ENCODE assay signal across 17 cellular contexts in the genomic region with DNA sequence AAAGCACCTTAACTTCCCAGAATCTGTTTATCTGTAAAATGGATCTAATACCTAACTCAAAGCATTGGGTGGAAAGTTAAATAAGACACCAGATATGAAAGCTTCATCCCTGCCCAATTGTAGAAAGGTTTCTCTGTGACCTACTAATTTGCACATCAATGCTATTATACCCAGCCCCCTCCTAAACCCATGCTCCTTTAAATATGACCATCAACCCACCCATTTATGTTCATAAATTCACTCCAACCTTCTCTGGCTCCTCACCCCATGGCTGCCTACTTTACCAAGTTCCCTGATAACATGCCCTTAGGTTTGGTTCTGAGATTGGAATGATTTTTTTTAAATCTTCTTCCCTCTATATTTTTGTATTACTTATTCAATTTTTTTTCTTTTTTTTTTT. TPM values are rescaled to one million over a fixed set of nuclear protein-coding genes. Genes with fewer than 3 reads are reported as not detected.
A peak's percentile ranks its signal among the peaks of the same experiment; 100 is the strongest.
DNase-seq lines count a peak whose midpoint lies in the region; ATAC-seq, FAIRE-seq and TF ChIP-seq lines count a peak whose summit lies in the region.
"Had no signal": no experiment of that assay in that cellular context is flagged by ENCODE, and none has a peak within 500 bp of the region (broad histone marks: within the 10 kb centered on the region; RNA-seq: fewer than 3 reads in every experiment).

No MANE protein-coding gene starts in this region.

- intact Hi-C loops in HepG2 (cut with micrococcal nuclease; ENCODE audit: unreplicated experiment) (no loop called here), right lobe of liver (cut with DNase I) (no loop called here), OCI-LY7 (cut with micrococcal nuclease; ENCODE audit: unreplicated experiment) (no loop called here), K562 (cut with micrococcal nuclease) (loop anchor here (5.0 kb wide), 1 partner anchor 34 kb away; no protein-coding TSS in a partner anchor), colonic mucosa (cut with DNase I) (loop anchor here (5.0 kb wide), 1 partner anchor 41 kb away; a partner anchor contains a TSS)

- no peak for DNase-seq in HepG2 (ENCODE audit: low spot score)
- no peak for DNase-seq in right lobe of liver
- no peak for DNase-seq in OCI-LY7 (ENCODE audit: low spot score)
- no peak for DNase-seq in K562 (ENCODE audit: extremely low read depth in 1 of 4, low spot score in 3 of 4)
- no peak for DNase-seq in type B pancreatic cell (ENCODE audit: extremely low spot score, unreplicated experiment)
- DNase-seq in NCI-H2029 treated with DMSO at 0.1 percent for 48 hours (lab: John Stamatoyannopoulos, UW), result no peak
- DNase-seq in NCI-H1417 (lab: John Stamatoyannopoulos, UW), result no peak
- no peak for DNase-seq in colonic mucosa
- DNase-seq: AML-193; DMS 273 treated with DMSO at 0.1 percent for 48 hours; GOT3; left ventricle myocardium superior; NCI-H1092; small intestine; stimulated activated CD4-positive, alpha-beta T cell treated with anti-CD3 and anti-CD28 coated beads, Interleukin-4, amount 100 ng/mL, for 24 hours had no signal

- H2AFZ ChIP-seq in HepG2 (ENCODE audit: low read length) (no peak overlapping the region), OCI-LY7 (ENCODE audit: low read length) (no peak overlapping the region), K562 (ENCODE audit: low read depth, low read length) (no peak overlapping the region)

- BruUV-seq in HepG2 (replicated peaks; lab: Mats Ljungman, UMichigan) (no TSS peak), OCI-LY7 (replicated peaks; lab: Mats Ljungman, UMichigan) (no TSS peak), K562 (replicated peaks; lab: Mats Ljungman, UMichigan) (no TSS peak)

- POLR2A ChIA-PET in HepG2 (lab: Yijun Ruan, JAX) (no interaction called here), OCI-LY7 (lab: Charles Lee) (interaction anchor here (0.5 to 1.3 kb wide), 3 partner anchors 15 to 28 kb away, joined by 3 to 4 read pairs (median 4); no protein-coding TSS in a partner anchor), K562 (lab: Yijun Ruan, JAX) (interaction anchor here (0.7 to 1.1 kb wide), 4 partner anchors 10 to 206 kb away, joined by 3 to 4 read pairs (median 4); no protein-coding TSS in a partner anchor)

- H3K4me1 Mint-ChIP-seq in type B pancreatic cell (ENCODE audit: unreplicated experiment), result peaks cover 26% of the 10 kb centered on the region

- TF ChIP-seq EP300 in HepG2 (IDR thresholded peaks at IDR 0.05; ENCODE audit: low read depth in 2 of 2, low read length in 2 of 2) (no peak), HepG2 (CRISPR knock-in tag; IDR thresholded peaks at IDR 0.05; ENCODE audit: borderline replicate concordance) (no peak), K562 (IDR thresholded peaks at IDR 0.05; ENCODE audit: low read length) (no peak)

- H3K36me3 Mint-ChIP-seq in type B pancreatic cell, result peaks cover 5% of the 10 kb centered on the region

- peaks cover 3% of the 10 kb centered on the region; the same call in 1 of the 2 replicates for H4K20me1 ChIP-seq in HepG2 (ENCODE audit: insufficient read depth, low read length)
- H4K20me1 ChIP-seq in OCI-LY7 (ENCODE audit: insufficient read depth, low read length), result no peaks in the 10 kb centered on the region
- H4K20me1 ChIP-seq in K562 (replicated peaks; ENCODE audit: control insufficient read depth, insufficient read depth, low read length), result 0 out of 2 replicates have a peak, but pooled peaks cover 3% of the 10 kb centered on the region

- H3K79me2 ChIP-seq in HepG2 (ENCODE audit: insufficient read depth, low read length) (peaks cover 71% of the 10 kb centered on the region), OCI-LY7 (ENCODE audit: insufficient read depth, low read depth, low read length) (peaks cover 52% of the 10 kb centered on the region), K562 (ENCODE audit: control insufficient read depth, insufficient read depth, low read length) (peaks cover 85% of the 10 kb centered on the region)

- FAIRE-seq in HepG2 (lab: Jason Lieb, UNC), result no peak
- no peak for FAIRE-seq in K562 (lab: Jason Lieb, UNC)
- FAIRE-seq: small intestine, TTC549 had no signal

- CTCF ChIA-PET in HepG2 (lab: Yijun Ruan, JAX; ENCODE audit: low intra/inter-chr PET ratio, low total read pairs) (no interaction called here), OCI-LY7 (lab: Charles Lee; ENCODE audit: unreplicated experiment) (interaction anchor here (0.9 kb wide), 1 partner anchor 10 kb away, joined by 3 read pairs; no protein-coding TSS in a partner anchor), K562 (lab: Yijun Ruan, JAX; ENCODE audit: low intra/inter-chr PET ratio) (no interaction called here)

- H3K4me2 ChIP-seq in HepG2 (ENCODE audit: low read depth, low read length), result peak overlapping the region; percentile 20; the same call in 1 of the 2 replicates
- peak overlapping the region; percentile 28 for H3K4me2 ChIP-seq in OCI-LY7 (ENCODE audit: low read length)
- peak overlapping the region; percentile 31; the same call in 1 of the 2 replicates for H3K4me2 ChIP-seq in K562 (ENCODE audit: insufficient read depth, low read length)

- H3K9ac ChIP-seq in HepG2 (ENCODE audit: insufficient read depth, low read depth, low read length) (no peak overlapping the region), K562 (ENCODE audit: insufficient read depth in 1 of 2, low read depth in 2 of 2, low read length in 2 of 2) (no peak overlapping the region), colonic mucosa (ENCODE audit: low read depth in 2 of 2, low read length in 2 of 2) (no peak overlapping the region)

- H3K9me3 Mint-ChIP-seq in type B pancreatic cell, result no peaks in the 10 kb centered on the region

- in situ Hi-C loops in HepG2 (cut with HindIII; ENCODE audit: extremely low pct_ligation_motif_present, low pct_unique_long_range_greater_than_20kb) (no loop called here), K562 (cut with MboI) (no loop called here)

- no peaks in the 10 kb centered on the region for H3K27me3 Mint-ChIP-seq in type B pancreatic cell

- H3K27ac Mint-ChIP-seq in type B pancreatic cell, result no peak overlapping the region

- no peak overlapping the region for H3K27ac ChIP-seq in HepG2 (ENCODE audit: extremely low read length, insufficient read depth, low read length)
- no peak overlapping the region for H3K27ac ChIP-seq in right lobe of liver
- no peak overlapping the region for H3K27ac ChIP-seq in OCI-LY7 (ENCODE audit: low read depth, low read length, poor library complexity, severe bottlenecking)
- H3K27ac ChIP-seq in K562 (ENCODE audit: extremely low read depth, low read depth, low read length), result no peak overlapping the region
- no peak overlapping the region for H3K27ac ChIP-seq in colonic mucosa
- H3K27ac ChIP-seq: gastroesophageal sphincter had no signal

- no peak for TF ChIP-seq RAD21 in HepG2 (CRISPR knock-in tag; IDR thresholded peaks at IDR 0.05)
- no peak for TF ChIP-seq RAD21 in K562 (CRISPR knock-in tag; conservative IDR thresholded peaks at IDR 0.05 in 1 of 2, IDR thresholded peaks at IDR 0.05 in 1 of 2)

- TF ChIP-seq POLR2A in HepG2 (IDR thresholded peaks at IDR 0.05; ENCODE audit: insufficient read depth in 1 of 2, low read depth in 2 of 2, low read length in 2 of 2) (no peak), right lobe of liver (IDR thresholded peaks at IDR 0.05) (no peak), K562 (conservative IDR thresholded peaks at IDR 0.05) (no peak)

- H3K9me3 ChIP-seq in HepG2 (ENCODE audit: low read length) (no peaks in the 10 kb centered on the region), right lobe of liver (no peaks in the 10 kb centered on the region), OCI-LY7 (ENCODE audit: low read length) (no peaks in the 10 kb centered on the region), K562 (replicated peaks; ENCODE audit: control insufficient read depth, insufficient read depth, low read depth, low read length) (no peaks in the 10 kb centered on the region), colonic mucosa (no peaks in the 10 kb centered on the region)
- H3K9me3 ChIP-seq: gastroesophageal sphincter had no signal

- ATAC-seq in HepG2 (no peak), right lobe of liver (no peak), K562 (no peak)
- ATAC-seq: gastroesophageal sphincter, left ventricle myocardium superior had no signal

- H3K4me1 ChIP-seq in HepG2 (ENCODE audit: insufficient read depth, low read length) (peaks cover 62% of the 10 kb centered on the region), right lobe of liver (peaks cover 0 to 27% (median 4%) of the 10 kb centered on the region in 4 donors), OCI-LY7 (ENCODE audit: insufficient read depth, low read length, poor library complexity, severe bottlenecking) (peaks cover 20% of the 10 kb centered on the region), K562 (replicated peaks in 1 of 2; ENCODE audit: control insufficient read depth in 2 of 2, insufficient read depth in 2 of 2, low read length in 2 of 2) (peaks cover 15 to 25% of the 10 kb centered on the region in 2 experiments; a peak in 4 of 5 replicates), colonic mucosa (peaks cover 16% of the 10 kb centered on the region)

- peak overlapping the region; percentile 57 for H3K4me3 Mint-ChIP-seq in type B pancreatic cell

- no peaks in the 10 kb centered on the region for H3K9me2 ChIP-seq in OCI-LY7 (ENCODE audit: insufficient read depth, low read length)

- H3K36me3 ChIP-seq in HepG2 (replicated peaks in 1 of 2; ENCODE audit: control insufficient read depth in 1 of 2, insufficient read depth in 2 of 2, low read length in 2 of 2) (peaks cover 5 to 35% of the 10 kb centered on the region in 2 experiments; a peak in 4 of 5 replicates), right lobe of liver (peaks cover 0 to 4% (median 1%) of the 10 kb centered on the region in 4 donors), OCI-LY7 (ENCODE audit: insufficient read depth, low read length) (peaks cover 54% of the 10 kb centered on the region), K562 (ENCODE audit: control insufficient read depth, insufficient read depth, low read length) (peaks cover 56% of the 10 kb centered on the region), colonic mucosa (no peaks in the 10 kb centered on the region)

- no peak overlapping the region for H3K4me3 ChIP-seq in HepG2 (replicated peaks in 1 of 3; ENCODE audit: insufficient read depth in 1 of 3, low read depth in 2 of 3, low read length in 3 of 3)
- H3K4me3 ChIP-seq in right lobe of liver, result no peak overlapping the region
- no peak overlapping the region for H3K4me3 ChIP-seq in OCI-LY7 (ENCODE audit: low read depth, low read length, poor library complexity, severe bottlenecking)
- H3K4me3 ChIP-seq in K562, result no peak overlapping the region
- H3K4me3 ChIP-seq in colonic mucosa, result no peak overlapping the region

- no peaks in the 10 kb centered on the region for H3K9me1 ChIP-seq in K562 (ENCODE audit: control insufficient read depth, insufficient read depth, low read length)

- H3K27me3 ChIP-seq in HepG2 (ENCODE audit: control insufficient read depth in 1 of 2, insufficient read depth in 2 of 2, low read length in 2 of 2), result no peaks in the 10 kb centered on the region; a peak in 1 of 5 replicates
- no peaks in the 10 kb centered on the region for H3K27me3 ChIP-seq in right lobe of liver
- H3K27me3 ChIP-seq in K562 (ENCODE audit: control insufficient read depth in 2 of 2, insufficient read depth in 2 of 2, low read length in 2 of 2), result no peaks in the 10 kb centered on the region; a peak in 1 of 5 replicates
- no peaks in the 10 kb centered on the region for H3K27me3 ChIP-seq in colonic mucosa
- H3K27me3 ChIP-seq: gastroesophageal sphincter had no signal

- no peak for TF ChIP-seq CTCF in HepG2 (CRISPR knock-in tag; IDR thresholded peaks at IDR 0.05)
- no peak for TF ChIP-seq CTCF in right lobe of liver (IDR thresholded peaks at IDR 0.05)
- no peak for TF ChIP-seq CTCF in OCI-LY7 (conservative IDR thresholded peaks at IDR 0.05; ENCODE audit: low read length)
- no peak for TF ChIP-seq CTCF in K562 (IDR thresholded peaks at IDR 0.05 in 2 of 3, conservative IDR thresholded peaks at IDR 0.05 in 1 of 3; ENCODE audit: insufficient read depth in 2 of 3, low read depth in 1 of 3, low read length in 3 of 3)
- no peak for TF ChIP-seq CTCF in type B pancreatic cell (conservative IDR thresholded peaks at IDR 0.05)
- no peak for TF ChIP-seq CTCF in colonic mucosa (IDR thresholded peaks at IDR 0.05)

RNA-seq across cellular contexts. Expression of a gene that starts 1.9 kb away (rescaled TPM):
- total RNA-seq in HepG2 (2016; rRNA removed; fragmentation: Illumina TruSeq; extraction: Trizol) (94.2 and 132 TPM in 2 replicates), right lobe of liver (1 to 10 TPM; 2.6 to 8.9 (median 5.2) TPM), OCI-LY7 (2022) (55.0 and 58.5 TPM in 2 replicates), K562 (2014; rRNA removed) (121 and 133 TPM in 2 replicates), K562 (2014; rRNA removed; fragmentation: Illumina TruSeq; extraction: Trizol) (154 and 156 TPM in 2 replicates), K562 (2015; rRNA removed; fragmentation: Illumina TruSeq; extraction: Trizol) (165 and 172 TPM in 2 replicates), K562 (2021) (72.9 and 73.4 TPM in 2 replicates), type B pancreatic cell (ENCODE audit: low replicate concordance) (12.4 and 18.6 TPM in 2 replicates), colonic mucosa (10 to 100 TPM in 1 of 2 donors, 1 to 10 TPM in 1; 6.7 to 16.7 TPM)
- 28.5 and 31.5 TPM in 2 replicates for total RNA-seq in HepG2 (2016; cell fraction: cytosol; rRNA removed; fragmentation: Illumina TruSeq; extraction: Trizol; ENCODE audit: low read depth)
- 97.0 and 128 TPM in 2 replicates for total RNA-seq in HepG2 (2016; cell fraction: insoluble cytoplasmic fraction; rRNA removed; fragmentation: Illumina TruSeq; extraction: Trizol)
- total RNA-seq in HepG2 (2016; cell fraction: membrane; rRNA removed; fragmentation: Illumina TruSeq; extraction: Trizol), result 48.0 and 54.1 TPM in 2 replicates
- 40.3 and 43.2 TPM in 2 replicates for total RNA-seq in HepG2 (2016; cell fraction: nucleus; rRNA removed; fragmentation: Illumina TruSeq; extraction: Trizol)
- polyA plus RNA-seq in HepG2 (2011; rRNA removed) (6.0 and 7.8 TPM in 2 replicates), K562 (2011; rRNA removed) (28.9 and 44.5 TPM in 2 replicates), K562 (2014; fragmentation: Illumina TruSeq; extraction: Trizol) (128 and 166 TPM in 2 replicates), K562 (2014; fragmentation: Nextera tagmentation; extraction: Ambion mirVana) (10 to 100 TPM; 28.3 to 28.9 TPM), K562 (2014; rRNA removed) (112 and 127 TPM in 2 replicates)
- 3.6 and 4.9 TPM in 2 replicates for polyA plus RNA-seq in HepG2 (2011; cell fraction: cytosol; rRNA removed)
- polyA plus RNA-seq in HepG2 (2011; cell fraction: nucleus; rRNA removed), result 2.2 and 3.6 TPM in 2 replicates
- polyA plus RNA-seq in HepG2 (2012), result 26.2 and 31.0 TPM in 2 replicates
- 18.8 and 28.8 TPM in 2 replicates for polyA plus RNA-seq in HepG2 (2016; cell fraction: cytosol; fragmentation: Illumina TruSeq; extraction: Trizol; ENCODE audit: low read depth)
- polyA plus RNA-seq in HepG2 (2016; cell fraction: insoluble cytoplasmic fraction; fragmentation: Illumina TruSeq; extraction: Trizol; ENCODE audit: low read depth), result 142 and 150 TPM in 2 replicates
- 30.5 and 41.3 TPM in 2 replicates for polyA plus RNA-seq in HepG2 (2016; cell fraction: membrane; fragmentation: Illumina TruSeq; extraction: Trizol; ENCODE audit: low read depth)
- polyA plus RNA-seq in HepG2 (2016; cell fraction: nucleus; fragmentation: Illumina TruSeq; extraction: Trizol; ENCODE audit: insufficient read depth, low read depth), result 61.7 and 69.5 TPM in 2 replicates
- 0.76 and 3.3 TPM in 2 replicates for polyA minus RNA-seq in HepG2 (2011; rRNA and poly(A)+ RNA removed; ENCODE audit: low replicate concordance)
- polyA minus RNA-seq in HepG2 (2011; cell fraction: cytosol; rRNA and poly(A)+ RNA removed), result 4.6 and 4.7 TPM in 2 replicates
- polyA minus RNA-seq in HepG2 (2011; cell fraction: nucleus; rRNA and poly(A)+ RNA removed), result 8.6 and 11.2 TPM in 2 replicates
- 58.8 and 86.8 TPM in 2 replicates for total RNA-seq in OCI-LY7 (2014; rRNA removed; shearing (Covaris generic))
- 19.5 and 40.6 TPM in 2 replicates for total RNA-seq in K562 (2011; cell fraction: chromatin; rRNA removed; ENCODE audit: low replicate concordance)
- 12.2 and 14.2 TPM in 2 replicates for total RNA-seq in K562 (2011; cell fraction: nucleolus; rRNA removed)
- total RNA-seq in K562 (2011; cell fraction: nucleoplasm; rRNA removed), result 17.2 and 20.7 TPM in 2 replicates
- 5.4 and 10.3 TPM in 2 replicates for polyA plus RNA-seq in K562 (2011; cell fraction: cytosol; rRNA removed)
- 8.3 and 11.1 TPM in 2 replicates for polyA plus RNA-seq in K562 (2011; cell fraction: nucleus; rRNA removed)
- polyA plus RNA-seq in K562 (2012), result 48.3 and 109 TPM in 2 replicates
- 25.1 and 27.9 TPM in 2 replicates for polyA minus RNA-seq in K562 (2011; rRNA and poly(A)+ RNA removed)
- 10.1 and 12.6 TPM in 2 replicates for polyA minus RNA-seq in K562 (2011; cell fraction: cytosol; rRNA and poly(A)+ RNA removed)
- polyA minus RNA-seq in K562 (2011; cell fraction: nucleus; rRNA and poly(A)+ RNA removed), result 10.6 and 19.1 TPM in 2 replicates

RNA-seq across cellular contexts. Expression of a gene that starts 2.0 kb away (rescaled TPM):
- total RNA-seq in HepG2 (2016; rRNA removed; fragmentation: Illumina TruSeq; extraction: Trizol) (3.3 and 4.6 TPM in 2 replicates), right lobe of liver (1 to 10 TPM; 1.4 to 3.3 (median 2.5) TPM), OCI-LY7 (2022) (8.7 and 12.8 TPM in 2 replicates), K562 (2014; rRNA removed) (3.2 and 7.0 TPM in 2 replicates), K562 (2014; rRNA removed; fragmentation: Illumina TruSeq; extraction: Trizol) (4.2 and 5.6 TPM in 2 replicates), K562 (2015; rRNA removed; fragmentation: Illumina TruSeq; extraction: Trizol) (3.9 and 4.6 TPM in 2 replicates), K562 (2021) (2.9 and 3.6 TPM in 2 replicates), type B pancreatic cell (ENCODE audit: low replicate concordance) (7.8 and 9.7 TPM in 2 replicates), colonic mucosa (1 to 10 TPM; 4.0 to 5.1 TPM)
- total RNA-seq in HepG2 (2016; cell fraction: cytosol; rRNA removed; fragmentation: Illumina TruSeq; extraction: Trizol; ENCODE audit: low read depth), result 1.4 and 1.6 TPM in 2 replicates
- 2.5 and 3.5 TPM in 2 replicates for total RNA-seq in HepG2 (2016; cell fraction: insoluble cytoplasmic fraction; rRNA removed; fragmentation: Illumina TruSeq; extraction: Trizol)
- 2.9 and 3.2 TPM in 2 replicates for total RNA-seq in HepG2 (2016; cell fraction: membrane; rRNA removed; fragmentation: Illumina TruSeq; extraction: Trizol)
- 5.5 and 8.4 TPM in 2 replicates for total RNA-seq in HepG2 (2016; cell fraction: nucleus; rRNA removed; fragmentation: Illumina TruSeq; extraction: Trizol)
- polyA plus RNA-seq in HepG2 (2011; rRNA removed) (3.7 and 4.3 TPM in 2 replicates), K562 (2011; rRNA removed) (4.4 and 4.7 TPM in 2 replicates), K562 (2014; fragmentation: Illumina TruSeq; extraction: Trizol) (4.2 and 4.4 TPM in 2 replicates), K562 (2014; fragmentation: Nextera tagmentation; extraction: Ambion mirVana) (under 1 TPM; 0.49 to 0.69 TPM), K562 (2014; rRNA removed) (5.6 and 8.0 TPM in 2 replicates)
- polyA plus RNA-seq in HepG2 (2011; cell fraction: cytosol; rRNA removed), result 1.7 and 2.0 TPM in 2 replicates
- 6.3 and 6.5 TPM in 2 replicates for polyA plus RNA-seq in HepG2 (2011; cell fraction: nucleus; rRNA removed)
- 2.2 and 2.3 TPM in 2 replicates for polyA plus RNA-seq in HepG2 (2012)
- polyA plus RNA-seq in HepG2 (2016; cell fraction: cytosol; fragmentation: Illumina TruSeq; extraction: Trizol; ENCODE audit: low read depth), result 0.35 and 0.73 TPM in 2 replicates
- 2.7 and 4.4 TPM in 2 replicates for polyA plus RNA-seq in HepG2 (2016; cell fraction: insoluble cytoplasmic fraction; fragmentation: Illumina TruSeq; extraction: Trizol; ENCODE audit: low read depth)
- 0.68 and 0.76 TPM in 2 replicates for polyA plus RNA-seq in HepG2 (2016; cell fraction: membrane; fragmentation: Illumina TruSeq; extraction: Trizol; ENCODE audit: low read depth)
- polyA plus RNA-seq in HepG2 (2016; cell fraction: nucleus; fragmentation: Illumina TruSeq; extraction: Trizol; ENCODE audit: insufficient read depth, low read depth), result 7.6 and 8.7 TPM in 2 replicates
- 5.5 and 7.9 TPM in 2 replicates for polyA minus RNA-seq in HepG2 (2011; rRNA and poly(A)+ RNA removed; ENCODE audit: low replicate concordance)
- 0.69 and 1.4 TPM in 2 replicates for polyA minus RNA-seq in HepG2 (2011; cell fraction: cytosol; rRNA and poly(A)+ RNA removed)
- polyA minus RNA-seq in HepG2 (2011; cell fraction: nucleus; rRNA and poly(A)+ RNA removed), result 5.2 and 8.7 TPM in 2 replicates
- 6.5 and 9.9 TPM in 2 replicates for total RNA-seq in OCI-LY7 (2014; rRNA removed; shearing (Covaris generic))
- 11.7 and 15.6 TPM in 2 replicates for total RNA-seq in K562 (2011; cell fraction: chromatin; rRNA removed; ENCODE audit: low replicate concordance)
- 6.3 and 7.4 TPM in 2 replicates for total RNA-seq in K562 (2011; cell fraction: nucleolus; rRNA removed)
- total RNA-seq in K562 (2011; cell fraction: nucleoplasm; rRNA removed), result 5.8 and 9.2 TPM in 2 replicates
- polyA plus RNA-seq in K562 (2011; cell fraction: cytosol; rRNA removed), result 2.4 and 2.9 TPM in 2 replicates
- polyA plus RNA-seq in K562 (2011; cell fraction: nucleus; rRNA removed), result 5.0 and 9.3 TPM in 2 replicates
- polyA plus RNA-seq in K562 (2012), result 2.3 TPM in 2 replicates
- polyA minus RNA-seq in K562 (2011; rRNA and poly(A)+ RNA removed), result 7.6 and 8.5 TPM in 2 replicates
- 2.4 and 2.8 TPM in 2 replicates for polyA minus RNA-seq in K562 (2011; cell fraction: cytosol; rRNA and poly(A)+ RNA removed)
- polyA minus RNA-seq in K562 (2011; cell fraction: nucleus; rRNA and poly(A)+ RNA removed), result 5.7 and 7.8 TPM in 2 replicates

RNA-seq across cellular contexts. Expression of a gene that starts 40.1 kb away (rescaled TPM):
- total RNA-seq in HepG2 (2016; rRNA removed; fragmentation: Illumina TruSeq; extraction: Trizol) (17.2 and 19.4 TPM in 2 replicates), right lobe of liver (1 to 10 TPM; 4.8 to 7.6 (median 6.1) TPM), OCI-LY7 (2022) (17.8 and 20.6 TPM in 2 replicates), K562 (2014; rRNA removed) (10.0 and 11.1 TPM in 2 replicates), K562 (2014; rRNA removed; fragmentation: Illumina TruSeq; extraction: Trizol) (19.6 and 21.6 TPM in 2 replicates), K562 (2015; rRNA removed; fragmentation: Illumina TruSeq; extraction: Trizol) (11.5 and 12.0 TPM in 2 replicates), K562 (2021) (14.8 and 15.3 TPM in 2 replicates), type B pancreatic cell (ENCODE audit: low replicate concordance) (20.1 and 21.8 TPM in 2 replicates), colonic mucosa (10 to 100 TPM; 16.9 to 18.7 TPM)
- total RNA-seq in HepG2 (2016; cell fraction: cytosol; rRNA removed; fragmentation: Illumina TruSeq; extraction: Trizol; ENCODE audit: low read depth), result 9.8 and 10.1 TPM in 2 replicates
- 16.7 and 18.6 TPM in 2 replicates for total RNA-seq in HepG2 (2016; cell fraction: insoluble cytoplasmic fraction; rRNA removed; fragmentation: Illumina TruSeq; extraction: Trizol)
- total RNA-seq in HepG2 (2016; cell fraction: membrane; rRNA removed; fragmentation: Illumina TruSeq; extraction: Trizol), result 15.0 and 15.4 TPM in 2 replicates
- total RNA-seq in HepG2 (2016; cell fraction: nucleus; rRNA removed; fragmentation: Illumina TruSeq; extraction: Trizol), result 13.7 and 15.4 TPM in 2 replicates
- polyA plus RNA-seq in HepG2 (2011; rRNA removed) (21.4 and 27.9 TPM in 2 replicates), K562 (2011; rRNA removed) (32.0 and 40.0 TPM in 2 replicates), K562 (2014; fragmentation: Illumina TruSeq; extraction: Trizol) (13.8 and 14.3 TPM in 2 replicates), K562 (2014; fragmentation: Nextera tagmentation; extraction: Ambion mirVana) (10 to 100 TPM in 1 of 2 experiments, 1 to 10 TPM in 1; 9.1 to 11.1 TPM), K562 (2014; rRNA removed) (23.8 and 29.1 TPM in 2 replicates)
- 18.0 and 29.0 TPM in 2 replicates for polyA plus RNA-seq in HepG2 (2011; cell fraction: cytosol; rRNA removed)
- 4.7 and 7.0 TPM in 2 replicates for polyA plus RNA-seq in HepG2 (2011; cell fraction: nucleus; rRNA removed)
- polyA plus RNA-seq in HepG2 (2012), result 17.8 and 20.1 TPM in 2 replicates
- polyA plus RNA-seq in HepG2 (2016; cell fraction: cytosol; fragmentation: Illumina TruSeq; extraction: Trizol; ENCODE audit: low read depth), result 6.2 and 7.0 TPM in 2 replicates
- polyA plus RNA-seq in HepG2 (2016; cell fraction: insoluble cytoplasmic fraction; fragmentation: Illumina TruSeq; extraction: Trizol; ENCODE audit: low read depth), result 18.8 and 21.9 TPM in 2 replicates
- polyA plus RNA-seq in HepG2 (2016; cell fraction: membrane; fragmentation: Illumina TruSeq; extraction: Trizol; ENCODE audit: low read depth), result 13.4 and 15.1 TPM in 2 replicates
- polyA plus RNA-seq in HepG2 (2016; cell fraction: nucleus; fragmentation: Illumina TruSeq; extraction: Trizol; ENCODE audit: insufficient read depth, low read depth), result 26.7 and 32.3 TPM in 2 replicates
- 2.7 and 11.0 TPM in 2 replicates for polyA minus RNA-seq in HepG2 (2011; rRNA and poly(A)+ RNA removed; ENCODE audit: low replicate concordance)
- 9.2 and 9.3 TPM in 2 replicates for polyA minus RNA-seq in HepG2 (2011; cell fraction: cytosol; rRNA and poly(A)+ RNA removed)
- 7.1 and 8.7 TPM in 2 replicates for polyA minus RNA-seq in HepG2 (2011; cell fraction: nucleus; rRNA and poly(A)+ RNA removed)
- total RNA-seq in OCI-LY7 (2014; rRNA removed; shearing (Covaris generic)), result 11.2 and 13.9 TPM in 2 replicates
- total RNA-seq in K562 (2011; cell fraction: chromatin; rRNA removed; ENCODE audit: low replicate concordance), result 12.5 and 20.9 TPM in 2 replicates
- 14.2 and 15.4 TPM in 2 replicates for total RNA-seq in K562 (2011; cell fraction: nucleolus; rRNA removed)
- 24.1 and 30.4 TPM in 2 replicates for total RNA-seq in K562 (2011; cell fraction: nucleoplasm; rRNA removed)
- polyA plus RNA-seq in K562 (2011; cell fraction: cytosol; rRNA removed), result 14.0 and 37.2 TPM in 2 replicates
- 6.9 and 11.4 TPM in 2 replicates for polyA plus RNA-seq in K562 (2011; cell fraction: nucleus; rRNA removed)
- polyA plus RNA-seq in K562 (2012), result 17.0 and 19.0 TPM in 2 replicates
- 20.5 and 23.5 TPM in 2 replicates for polyA minus RNA-seq in K562 (2011; rRNA and poly(A)+ RNA removed)
- 6.1 and 6.6 TPM in 2 replicates for polyA minus RNA-seq in K562 (2011; cell fraction: cytosol; rRNA and poly(A)+ RNA removed)
- 4.7 and 5.9 TPM in 2 replicates for polyA minus RNA-seq in K562 (2011; cell fraction: nucleus; rRNA and poly(A)+ RNA removed)

Comparison
In these comparisons a context has a peak if more than half of its experiments do, and no peak if none do; other contexts are left out.
1. intact Hi-C loops: an anchor here in K562 (5.0 kb wide) and colonic mucosa (5.0 kb wide); none called in HepG2, right lobe of liver and OCI-LY7.